In the genomic region with DNA sequence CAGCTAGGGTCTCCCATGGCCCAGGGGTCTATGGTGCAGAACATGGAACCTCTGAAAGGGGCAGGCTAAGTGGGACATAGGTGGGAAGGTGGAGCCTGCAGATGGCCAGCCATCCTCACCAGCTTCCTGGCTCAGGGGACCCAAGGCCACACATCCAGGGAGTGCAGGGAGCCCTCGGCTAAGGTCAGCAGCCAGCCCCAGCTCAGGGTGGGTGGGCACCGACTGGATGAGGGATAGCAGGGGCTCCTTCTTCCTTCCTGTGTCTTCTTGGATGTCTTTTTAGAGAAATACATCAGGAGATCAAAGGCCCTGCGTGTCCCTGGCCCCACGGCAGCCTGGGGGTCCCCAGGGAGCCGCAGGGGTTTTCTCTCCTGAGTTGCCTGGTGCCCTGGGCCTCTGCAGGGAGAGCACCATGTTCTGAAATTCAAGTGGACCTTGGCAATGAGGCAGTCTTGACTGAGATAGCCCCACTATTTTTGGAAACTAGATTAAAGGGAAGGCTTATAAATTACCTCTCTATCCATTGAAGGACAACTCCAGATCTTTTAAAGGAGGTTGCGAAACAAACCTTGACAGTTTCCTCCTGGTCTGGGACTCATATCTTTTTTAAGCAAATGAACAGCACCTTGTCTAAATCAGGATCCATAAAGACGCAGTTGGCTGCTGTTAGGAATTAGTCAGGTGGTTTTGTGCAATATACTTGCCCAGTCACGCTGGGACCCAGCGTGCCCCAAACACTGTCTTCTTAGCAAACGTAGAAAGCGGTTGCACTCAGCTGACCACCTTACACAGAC, we compare ENCODE assay signal across 12 cellular contexts.
DNase-seq lines count a peak whose midpoint lies in the region; ATAC-seq and TF ChIP-seq lines count a peak whose summit lies in the region.
"Had no signal": no experiment of that assay in that cellular context is flagged by ENCODE, and none has a peak within 500 bp of the region (broad histone marks: within the 10 kb centered on the region; RNA-seq: fewer than 3 reads in every experiment).

No MANE protein-coding gene starts in this region.

- H3K36me3 Mint-ChIP-seq in dendritic cell treated with granulocyte-macrophage colony-stimulating factor and Interleukin-4, amounts not matched to agents 40 ng/mL and 50 ng/mL, for 4 days (ENCODE audit: low read depth) = peaks cover 6% of the 10 kb centered on the region

- intact Hi-C loops in dendritic cell treated with granulocyte-macrophage colony-stimulating factor and Interleukin-4, amounts not matched to agents 40 ng/mL and 50 ng/mL, for 4 days (cut with micrococcal nuclease) = no loop called here
- intact Hi-C loops in mucosa of descending colon (cut with DNase I, micrococcal nuclease) (no loop called here), thyroid gland (cut with DNase I) (no loop called here)

- TF ChIP-seq POLR2A in thyroid gland (IDR thresholded peaks at IDR 0.05) = no peak

- peak; percentile 22 for ATAC-seq in mucosa of descending colon
- ATAC-seq: activated T-helper 17 cell treated with anti-CD3 and anti-CD28 coated beads, Interleukin-2, amount 50 U/mL, for 72 hours had no signal

- WGBS in thyroid gland, 2 donors = 80 to 84% methylated on average over 9 to 10 of the region's 11 CpGs

- H4K20me1 ChIP-seq in MM.1S (ENCODE audit: insufficient read depth, low read length) = no peaks in the 10 kb centered on the region

- H3K27me3 ChIP-seq in thyroid gland = no peaks in the 10 kb centered on the region
- no peaks in the 10 kb centered on the region for H3K27me3 ChIP-seq in MM.1S (replicated peaks; ENCODE audit: insufficient read depth, low read length)
- H3K27me3 ChIP-seq: colonic mucosa had no signal

- no peak overlapping the region for H3K9ac ChIP-seq in MM.1S (ENCODE audit: low read length)

- H3K36me3 ChIP-seq in mucosa of descending colon (ENCODE audit: low read depth) (no peaks in the 10 kb centered on the region), thyroid gland (no peaks in the 10 kb centered on the region), MM.1S (replicated peaks; ENCODE audit: insufficient read depth, low read length) (no peaks in the 10 kb centered on the region)
- H3K36me3 ChIP-seq: colonic mucosa had no signal

- H3K27ac Mint-ChIP-seq in dendritic cell treated with granulocyte-macrophage colony-stimulating factor and Interleukin-4, amounts not matched to agents 40 ng/mL and 50 ng/mL, for 4 days = peak overlapping the region; percentile 68
- H3K27ac Mint-ChIP-seq: stimulated activated naive CD8-positive, alpha-beta T cell treated with anti-CD3 and anti-CD28 coated beads, Interleukin-15, Interleukin-2, amounts not matched to agents 100 ng/mL and 50 ng/mL, for 24 hours had no signal

- no peak overlapping the region for H3K4me3 ChIP-seq in mucosa of descending colon
- no peak overlapping the region for H3K4me3 ChIP-seq in thyroid gland (replicated peaks in 1 of 3)
- H3K4me3 ChIP-seq in MM.1S (ENCODE audit: low read length) = no peak overlapping the region
- H3K4me3 ChIP-seq: colonic mucosa had no signal

- peak; percentile 82 for DNase-seq in NOMO-1 treated with DMSO at 0.1 percent for 48 hours (lab: John Stamatoyannopoulos, UW; ENCODE audit: unreplicated experiment)
- DNase-seq in mucosa of descending colon = no peak
- DNase-seq in thyroid gland = no peak
- no peak for DNase-seq in MM.1S
- no peak for DNase-seq in NCI-H446 (lab: John Stamatoyannopoulos, UW)
- no peak for DNase-seq in NCI-H1105 (lab: John Stamatoyannopoulos, UW)
- DNase-seq: colonic mucosa, NCI-H187 treated with DMSO at 0.1 percent for 48 hours, OCI-M1 had no signal

- no peaks in the 10 kb centered on the region for H3K9me2 ChIP-seq in MM.1S (replicated peaks; ENCODE audit: insufficient read depth, low read length)

- peaks cover 3% of the 10 kb centered on the region for H3K27me3 Mint-ChIP-seq in dendritic cell treated with granulocyte-macrophage colony-stimulating factor and Interleukin-4, amounts not matched to agents 40 ng/mL and 50 ng/mL, for 4 days
- H3K27me3 Mint-ChIP-seq: activated T-helper 17 cell treated with anti-CD3 and anti-CD28 coated beads, Interleukin-2, amount 50 U/mL, for 72 hours; stimulated activated naive CD8-positive, alpha-beta T cell treated with anti-CD3 and anti-CD28 coated beads, Interleukin-15, Interleukin-2, amounts not matched to agents 100 ng/mL and 50 ng/mL, for 24 hours had no signal

- H3K27ac ChIP-seq in thyroid gland (peak overlapping the region in 2 of 3 donors; percentile 20 to 45), MM.1S (ENCODE audit: low read length) (no peak overlapping the region)
- H3K27ac ChIP-seq: colonic mucosa had no signal

- no peaks in the 10 kb centered on the region for H3F3A ChIP-seq in MM.1S (ENCODE audit: insufficient read depth, low read length)

- no peak overlapping the region for H3K4me3 Mint-ChIP-seq in dendritic cell treated with granulocyte-macrophage colony-stimulating factor and Interleukin-4, amounts not matched to agents 40 ng/mL and 50 ng/mL, for 4 days
- H3K4me3 Mint-ChIP-seq: activated T-helper 17 cell treated with anti-CD3 and anti-CD28 coated beads, Interleukin-2, amount 50 U/mL, for 72 hours; stimulated activated naive CD8-positive, alpha-beta T cell treated with anti-CD3 and anti-CD28 coated beads, Interleukin-15, Interleukin-2, amounts not matched to agents 100 ng/mL and 50 ng/mL, for 24 hours had no signal

- H3K4me2 ChIP-seq in MM.1S (ENCODE audit: low read depth, low read length) = no peak overlapping the region

- peaks cover 8% of the 10 kb centered on the region for H3K9me3 Mint-ChIP-seq in dendritic cell treated with granulocyte-macrophage colony-stimulating factor and Interleukin-4, amounts not matched to agents 40 ng/mL and 50 ng/mL, for 4 days

- TF ChIP-seq CTCF in mucosa of descending colon (IDR thresholded peaks at IDR 0.05) (no peak), thyroid gland (IDR thresholded peaks at IDR 0.05) (no peak), MM.1S (IDR thresholded peaks at IDR 0.05; ENCODE audit: low read length) (no peak)

- H3K4me1 Mint-ChIP-seq in dendritic cell treated with granulocyte-macrophage colony-stimulating factor and Interleukin-4, amounts not matched to agents 40 ng/mL and 50 ng/mL, for 4 days (ENCODE audit: low read depth) = peaks cover 93% of the 10 kb centered on the region

- no peaks in the 10 kb centered on the region for H3K9me3 ChIP-seq in mucosa of descending colon
- H3K9me3 ChIP-seq in thyroid gland = no peaks in the 10 kb centered on the region
- no peaks in the 10 kb centered on the region for H3K9me3 ChIP-seq in MM.1S (replicated peaks; ENCODE audit: insufficient read depth, low read length)
- H3K9me3 ChIP-seq: colonic mucosa had no signal

- H3K79me2 ChIP-seq in MM.1S (ENCODE audit: low read length) = no peaks in the 10 kb centered on the region

- H2AFZ ChIP-seq in MM.1S (ENCODE audit: low read length) = no peak overlapping the region

- peaks cover 2% of the 10 kb centered on the region for H3K4me1 ChIP-seq in mucosa of descending colon (ENCODE audit: low read depth)
- H3K4me1 ChIP-seq in thyroid gland = peaks cover 0 to 30% of the 10 kb centered on the region in 2 donors
- H3K4me1 ChIP-seq in MM.1S (ENCODE audit: low read length) = no peaks in the 10 kb centered on the region
- H3K4me1 ChIP-seq: colonic mucosa had no signal
